8 cellular contexts compared by ENCODE assay signal in the genomic region with DNA sequence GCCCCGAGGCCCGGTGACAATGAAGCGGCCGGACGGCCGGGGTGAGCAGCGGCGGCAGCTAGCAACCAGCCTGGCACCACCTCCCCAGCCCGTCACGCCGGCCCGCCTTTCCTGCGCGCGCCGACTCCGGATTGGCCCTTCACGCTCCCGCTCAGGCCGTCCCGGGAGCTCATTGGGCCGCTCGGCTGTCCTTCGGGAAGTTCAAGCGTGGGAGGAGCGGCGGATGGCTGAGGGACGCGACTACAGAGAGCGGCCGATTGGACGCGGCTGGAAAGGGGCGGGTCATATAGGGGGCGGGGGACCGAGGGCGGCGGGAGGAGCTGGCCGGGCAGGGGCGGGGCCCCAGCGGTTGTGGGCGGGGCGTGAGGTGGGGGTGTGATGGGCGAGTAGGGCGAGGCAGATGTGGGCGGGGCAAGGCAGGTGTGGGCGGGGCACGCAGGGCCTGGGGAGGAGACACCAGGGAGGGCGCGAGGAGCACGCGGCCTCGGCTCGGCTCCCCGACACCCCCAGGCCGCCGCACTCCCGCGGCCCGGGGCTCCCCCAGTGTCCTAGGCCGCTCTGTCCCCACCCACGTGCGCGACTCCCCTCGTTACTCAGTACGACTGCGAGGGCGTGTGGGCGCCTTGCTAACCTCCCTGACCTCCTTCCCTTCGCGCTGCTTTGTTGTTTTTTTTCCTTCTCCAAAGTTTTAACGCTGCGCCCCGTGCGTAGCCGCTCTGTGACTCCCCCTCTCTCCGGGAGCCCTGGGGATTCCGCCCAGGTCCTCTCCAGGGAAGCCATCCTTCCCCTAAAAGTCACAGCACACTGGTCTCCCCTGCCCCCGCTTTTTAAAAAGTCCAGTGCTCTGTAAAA. TPM values are rescaled to one million over a fixed set of nuclear protein-coding genes. Genes with fewer than 3 reads are reported as not detected.
DNase-seq lines count a peak whose midpoint lies in the region; ATAC-seq and TF ChIP-seq lines count a peak whose summit lies in the region.

A gene (minus strand): TSS at position 60 of the 852 bp plus-strand sequence. CDS start 2,909 bp downstream, outside the sequence.

- H3K4me2 ChIP-seq in PC-3 (ENCODE audit: low read length): peak within 1 kb of the TSS; percentile 98

- H3F3A ChIP-seq in PC-3 (ENCODE audit: low read length, unreplicated experiment): no peaks in the 10 kb centered on the region

- H3K9ac ChIP-seq in PC-3 (ENCODE audit: low read length): peak within 1 kb of the TSS; percentile 83

- peak; percentile 94 for DNase-seq in DMS153 (lab: John Stamatoyannopoulos, UW)
- DNase-seq in Jurkat, Clone E6-1 (ENCODE audit: low read depth, low spot score): peak; percentile 95
- DNase-seq in PC-3: peak; percentile 98
- DNase-seq in activated T-cell treated with anti-CD3 and anti-CD28 coated beads for 48 hours (ENCODE audit: low read depth): peak; percentile 99
- peak; percentile 58 for DNase-seq in epithelial cell of proximal tubule (ENCODE audit: low read depth)
- peak; percentile 99 for DNase-seq in mucosa of gallbladder (ENCODE audit: low spot score)
- peak; percentile 98 for DNase-seq in stimulated activated CD8-positive, alpha-beta memory T cell treated with anti-CD3 and anti-CD28 coated beads, Interleukin-4, amount 100 ng/mL, for 24 hours (ENCODE audit: low read depth)

- intact Hi-C loops in PC-3 (cut with micrococcal nuclease): loop anchor here (1.0 kb wide), 2 partner anchors 15 to 104 kb away; no protein-coding TSS in a partner anchor

- POLR2A ChIA-PET in PC-3 (lab: Charles Lee; ENCODE audit: unreplicated experiment): interaction anchor here (0.5 to 0.6 kb wide), 2 partner anchors 16 to 211 kb away, joined by 3 to 8 read pairs; a partner anchor contains a TSS

- TF ChIP-seq CTCF in PC-3 (conservative IDR thresholded peaks at IDR 0.05; ENCODE audit: low read depth, low read length) (no peak), epithelial cell of proximal tubule (conservative IDR thresholded peaks at IDR 0.05; ENCODE audit: low read depth, low read length) (no peak)

- no peak within 1 kb of the TSS; the same call in 1 of the 2 replicates for H3K27ac ChIP-seq in PC-3 (ENCODE audit: low read length)

- H3K4me3 ChIP-seq in Jurkat, Clone E6-1 (ENCODE audit: low read length): peak within 1 kb of the TSS; percentile 71
- peak within 1 kb of the TSS; percentile 91 for H3K4me3 ChIP-seq in PC-3 (ENCODE audit: low read length)
- peak within 1 kb of the TSS; percentile 81 for H3K4me3 ChIP-seq in epithelial cell of proximal tubule (ENCODE audit: low read depth, low read length)

- H3K36me3 ChIP-seq in PC-3 (ENCODE audit: low read depth, low read length): no peaks in the 10 kb centered on the region

- CTCF ChIA-PET in PC-3 (lab: Charles Lee): interaction anchor here (0.6 to 1.0 kb wide), 3 partner anchors 15 to 137 kb away, joined by 3 to 4 read pairs (median 3); no protein-coding TSS in a partner anchor

- no peaks in the 10 kb centered on the region for H3K27me3 ChIP-seq in PC-3 (ENCODE audit: low read length)

- H4K20me1 ChIP-seq in PC-3 (ENCODE audit: low read length): no peaks in the 10 kb centered on the region

- peak within 1 kb of the TSS; percentile 96 for H2AFZ ChIP-seq in PC-3 (ENCODE audit: low read length)

- H3K9me3 ChIP-seq in PC-3 (ENCODE audit: low read length): 0 out of 2 replicates have a peak, but pooled peaks cover 3% of the 10 kb centered on the region

- no peaks in the 10 kb centered on the region for H3K9me2 ChIP-seq in PC-3 (replicated peaks; ENCODE audit: low read length)

- peak; percentile 73 for ATAC-seq in GM21717 (IDR thresholded peaks at IDR 0.05; ENCODE audit: unreplicated experiment)
- peak; percentile 98 for ATAC-seq in PC-3

- peaks cover 19% of the 10 kb centered on the region for H3K4me1 ChIP-seq in PC-3 (ENCODE audit: insufficient read depth, low read length)

- BruUV-seq in PC-3 (replicated peaks; lab: Mats Ljungman, UMichigan): no TSS peak

- H3K79me2 ChIP-seq in PC-3 (ENCODE audit: low read length): peaks cover 19% of the 10 kb centered on the region

RNA-seq across cellular contexts. Expression of the gene that starts here (rescaled TPM):
- polyA plus RNA-seq in Jurkat, Clone E6-1 (2012; ENCODE audit: insufficient read depth, insufficient read length): 23.3 TPM
- total RNA-seq in PC-3 (2014; rRNA removed) (32.1 and 48.0 TPM in 2 replicates), epithelial cell of proximal tubule (22.0 and 28.7 TPM in 2 replicates), mucosa of gallbladder (12.7 TPM)
